18 cellular contexts compared by ENCODE assay signal in genomic region chr2:186201371-186201770, GRCh38.
A peak's percentile ranks its signal among the peaks of the same experiment; 100 is the strongest.
DNase-seq lines count a peak whose midpoint lies in the region; ATAC-seq, FAIRE-seq and TF ChIP-seq lines count a peak whose summit lies in the region.
"Had no signal": no experiment of that assay in that cellular context is flagged by ENCODE, and none has a peak within 500 bp of the region (broad histone marks: within the 10 kb centered on the region; RNA-seq: fewer than 3 reads in every experiment).

No MANE protein-coding gene starts in this region.

- peak overlapping the region; percentile 81; the same call in 1 of the 2 replicates for H3K27ac Mint-ChIP-seq in GM23338

- no peak for TF ChIP-seq POLR2A in erythroblast (IDR thresholded peaks at IDR 0.05; ENCODE audit: low read length)

- H3K36me3 ChIP-seq in GM23338 (ENCODE audit: insufficient read depth): no peaks in the 10 kb centered on the region
- H3K36me3 ChIP-seq: MG63 had no signal

- no peaks in the 10 kb centered on the region for H3F3A ChIP-seq in GM23338 (replicated peaks; ENCODE audit: low read depth)

- no peak overlapping the region for H3K4me3 Mint-ChIP-seq in GM23338

- H3K36me3 Mint-ChIP-seq in GM23338 (ENCODE audit: low read depth): no peaks in the 10 kb centered on the region

- no peak overlapping the region for H3K4me3 ChIP-seq in GM23338
- H3K4me3 ChIP-seq: BLaER1 treated with 17β-estradiol and CSF1 and Interleukin-3, amounts not matched to agents 10 nM and 100 nM; MG63 had no signal

- no peaks in the 10 kb centered on the region for H3K79me2 ChIP-seq in GM23338 (replicated peaks; ENCODE audit: insufficient read depth)

- ATAC-seq in GM23338: peak; percentile 34; the same call in 2 of the 3 replicates
- ATAC-seq in HG03469 (IDR thresholded peaks at IDR 0.05; ENCODE audit: unreplicated experiment): no peak
- ATAC-seq: PC-3 had no signal

- H3K27me3 ChIP-seq in GM23338 (ENCODE audit: insufficient read depth): no peaks in the 10 kb centered on the region
- H3K27me3 ChIP-seq: BLaER1 treated with 17β-estradiol and CSF1 and Interleukin-3, amounts not matched to agents 10 nM and 100 nM; MG63 had no signal

- no peak overlapping the region for H3K4me2 ChIP-seq in GM23338
- H3K4me2 ChIP-seq: BLaER1 treated with 17β-estradiol and CSF1 and Interleukin-3, amounts not matched to agents 10 nM and 100 nM; KMS-11 had no signal

- DNase-seq in GM23338 (ENCODE audit: low spot score) (no peak), OCI-M1 (lab: John Stamatoyannopoulos, UW) (peak; percentile 74), erythroblast (lab: John Stamatoyannopoulos, UW) (peak; percentile 1 to 20), myocyte (ENCODE audit: low read depth) (peak; percentile 13), T1000 (lab: John Stamatoyannopoulos, UW) (no peak), iPS-NIHi7 (ENCODE audit: extremely low spot score) (no peak), GM19239 (ENCODE audit: insufficient read length, low spot score) (no peak)
- DNase-seq: MG63, NCI-H1092, NCI-H146, NCI-H2107, NCI-H345, NCI-H526 treated with DMSO at 0.1 percent for 48 hours, PC-3 had no signal

- FAIRE-seq in GM19239 (lab: Jason Lieb, UNC): no peak
- FAIRE-seq: H54 had no signal

- no peak overlapping the region for H3K27ac ChIP-seq in GM23338 (ENCODE audit: low read depth)
- H3K27ac ChIP-seq: BLaER1 treated with 17β-estradiol and CSF1 and Interleukin-3, amounts not matched to agents 10 nM and 100 nM; KMS-11 had no signal

- H3K9me2 ChIP-seq in GM23338 (ENCODE audit: insufficient read depth): no peaks in the 10 kb centered on the region

- no peaks in the 10 kb centered on the region for H4K20me1 ChIP-seq in GM23338 (replicated peaks; ENCODE audit: insufficient read depth)
- H4K20me1 ChIP-seq: BLaER1 treated with 17β-estradiol and CSF1 and Interleukin-3, amounts not matched to agents 10 nM and 100 nM had no signal

- no peak for TF ChIP-seq CTCF in GM23338 (conservative IDR thresholded peaks at IDR 0.05; ENCODE audit: low read depth in 2 of 2)

- 0 out of 2 replicates have a peak, but pooled peaks cover 6% of the 10 kb centered on the region for H3K4me1 ChIP-seq in GM23338 (ENCODE audit: insufficient read depth)

- H2AFZ ChIP-seq in GM23338: no peak overlapping the region

- no peaks in the 10 kb centered on the region for H3K9me3 Mint-ChIP-seq in GM23338

- H3K27me3 Mint-ChIP-seq in GM23338 (ENCODE audit: insufficient read depth, low read depth, poor library complexity): no peaks in the 10 kb centered on the region

- H3K4me1 Mint-ChIP-seq in GM23338: peaks cover 3% of the 10 kb centered on the region; the same call in 2 of the 3 replicates

TF ChIP-seq in GM23338, 12 proteins besides CTCF, POLR2A, EP300 and RAD21:
- TF ChIP-seq ZNF462 (CRISPR knock-in tag; IDR thresholded peaks at IDR 0.05) (no peak), CREB1 (CRISPR knock-in tag; IDR thresholded peaks at IDR 0.05; ENCODE audit: low read depth) (no peak), EZH2 (IDR thresholded peaks at IDR 0.05; ENCODE audit: low read depth, unreplicated experiment) (no peak), NANOG (IDR thresholded peaks at IDR 0.05; ENCODE audit: borderline replicate concordance) (no peak), JUNB (IDR thresholded peaks at IDR 0.05; ENCODE audit: unreplicated experiment) (no peak), ZNF331 (CRISPR knock-in tag; IDR thresholded peaks at IDR 0.05; ENCODE audit: low read depth) (no peak)

Comparison
In these comparisons a context has a peak if more than half of its experiments do, and no peak if none do; other contexts are left out.
1. DNase-seq: peak in OCI-M1 (single experiment), erythroblast (2 of 2) and myocyte (single experiment); none in GM23338 (single experiment), T1000 (single experiment), iPS-NIHi7 (single experiment) and GM19239 (single experiment).